In genomic region chr4:1768367-1769034, GRCh38 we compare ENCODE assay signal across 12 cellular contexts. TPM values are rescaled to one million over a fixed set of nuclear protein-coding genes. Genes with fewer than 3 reads are reported as not detected.
A peak's percentile ranks its signal among the peaks of the same experiment; 100 is the strongest.
DNase-seq lines count a peak whose midpoint lies in the region; ATAC-seq and TF ChIP-seq lines count a peak whose summit lies in the region.
"Had no signal": no experiment of that assay in that cellular context is flagged by ENCODE, and none has a peak within 500 bp of the region (broad histone marks: within the 10 kb centered on the region; RNA-seq: fewer than 3 reads in every experiment).

No MANE protein-coding gene starts in this region.

- no peaks in the 10 kb centered on the region for H3K9me3 Mint-ChIP-seq in CD4-positive, alpha-beta T cell
- H3K9me3 Mint-ChIP-seq in chondrocyte (ENCODE audit: low read depth) (no peaks in the 10 kb centered on the region), HFFc6 (no peaks in the 10 kb centered on the region)
- H3K9me3 Mint-ChIP-seq in natural killer cell treated with Interleukin-12 subunit alpha and Interleukin-12 subunit beta and Interleukin-15 and Interleukin-18, amount 100 ng/mL, for 72 hours = no peaks in the 10 kb centered on the region

- H3K36me3 ChIP-seq in HUES6 (ENCODE audit: control insufficient read depth, insufficient read depth, low read length) = no peaks in the 10 kb centered on the region
- H3K36me3 ChIP-seq: esophagus muscularis mucosa, tibial artery had no signal

- POLR2A ChIA-PET in CD4-positive, alpha-beta T cell (lab: Charles Lee) = no interaction called here

- H3K4me3 ChIP-seq in HUES6 (ENCODE audit: low read depth, low read length) = peak overlapping the region; percentile 44
- peak overlapping the region in 2 of 59 donors; percentile 10 to 56 for H3K4me3 ChIP-seq in dorsolateral prefrontal cortex

- CTCF ChIA-PET in CD4-positive, alpha-beta T cell (lab: Charles Lee) = interaction anchor here (1.0 to 1.2 kb wide), 2 partner anchors 13 to 139 kb away, joined by 3 to 4 read pairs; no protein-coding TSS in a partner anchor

- no peak for TF ChIP-seq CTCF in CD4-positive, alpha-beta T cell (IDR thresholded peaks at IDR 0.05)
- TF ChIP-seq CTCF in chondrocyte (IDR thresholded peaks at IDR 0.05) (no peak), dorsolateral prefrontal cortex (IDR thresholded peaks at IDR 0.05 in 54 of 56, conservative IDR thresholded peaks at IDR 0.05 in 2 of 56; ENCODE audit: low read depth in 1 of 56, partially characterized antibody in 56 of 56) (no peak), HFFc6 (IDR thresholded peaks at IDR 0.05) (no peak)

- H3K4me1 Mint-ChIP-seq in CD4-positive, alpha-beta T cell (ENCODE audit: low read depth) = no peaks in the 10 kb centered on the region
- H3K4me1 Mint-ChIP-seq in chondrocyte (ENCODE audit: low read depth) (no peaks in the 10 kb centered on the region), HFFc6 (ENCODE audit: low read depth) (no peaks in the 10 kb centered on the region)
- peaks cover 0 to 2% of the 10 kb centered on the region in 2 donors for H3K4me1 Mint-ChIP-seq in natural killer cell treated with Interleukin-12 subunit alpha and Interleukin-12 subunit beta and Interleukin-15 and Interleukin-18, amount 100 ng/mL, for 72 hours (ENCODE audit: low read depth in 2 of 2)

- intact Hi-C loops in CD4-positive, alpha-beta T cell (cut with DNase I, micrococcal nuclease) = no loop called here
- intact Hi-C loops in dorsolateral prefrontal cortex (cut with DNase I) (no loop called here), Right ventricle myocardium superior (cut with DNase I) (no loop called here)

- ATAC-seq in CD4-positive, alpha-beta T cell (ENCODE audit: poor library complexity) = no peak
- no peak for ATAC-seq in natural killer cell treated with Interleukin-12 subunit alpha and Interleukin-12 subunit beta and Interleukin-15 and Interleukin-18, amount 100 ng/mL, for 72 hours
- ATAC-seq in GM21390 (IDR thresholded peaks at IDR 0.05; ENCODE audit: unreplicated experiment) (no peak), Right ventricle myocardium superior (ENCODE audit: poor library complexity) (no peak)

- peak overlapping the region; percentile 85 for H3K4me3 Mint-ChIP-seq in CD4-positive, alpha-beta T cell
- H3K4me3 Mint-ChIP-seq in chondrocyte (ENCODE audit: unreplicated experiment) = peak overlapping the region; percentile 54
- H3K4me3 Mint-ChIP-seq in natural killer cell treated with Interleukin-12 subunit alpha and Interleukin-12 subunit beta and Interleukin-15 and Interleukin-18, amount 100 ng/mL, for 72 hours = peak overlapping the region; percentile 27
- H3K4me3 Mint-ChIP-seq in HFFc6 = no peak overlapping the region; the same call in 1 of the 2 replicates

- H3K27me3 Mint-ChIP-seq in CD4-positive, alpha-beta T cell = peaks cover 28% of the 10 kb centered on the region
- H3K27me3 Mint-ChIP-seq in chondrocyte (ENCODE audit: low read depth) = no peaks in the 10 kb centered on the region
- H3K27me3 Mint-ChIP-seq in natural killer cell treated with Interleukin-12 subunit alpha and Interleukin-12 subunit beta and Interleukin-15 and Interleukin-18, amount 100 ng/mL, for 72 hours = peaks cover 5 to 10% of the 10 kb centered on the region in 2 donors
- no peaks in the 10 kb centered on the region; the same call in 1 of the 2 replicates for H3K27me3 Mint-ChIP-seq in HFFc6 (ENCODE audit: insufficient read depth)

- H3K27ac ChIP-seq in CD4-positive, alpha-beta T cell (ENCODE audit: low read depth, low read length) = no peak overlapping the region
- H3K27ac ChIP-seq in HUES6 (ENCODE audit: low read depth, low read length) (no peak overlapping the region), dorsolateral prefrontal cortex (no peak overlapping the region)
- H3K27ac ChIP-seq: esophagus muscularis mucosa, tibial artery had no signal

- peaks cover 57% of the 10 kb centered on the region for H3K4me1 ChIP-seq in HUES6 (ENCODE audit: control insufficient read depth, insufficient read depth, low read length)

- DNase-seq in CD4-positive, alpha-beta T cell = no peak
- DNase-seq in chondrocyte (ENCODE audit: low spot score) (no peak), dorsolateral prefrontal cortex (no peak), Right ventricle myocardium superior (no peak), HFFc6 (no peak)
- DNase-seq in natural killer cell treated with Interleukin-12 subunit alpha and Interleukin-12 subunit beta and Interleukin-15 and Interleukin-18, amount 100 ng/mL, for 72 hours (ENCODE audit: low spot score) = no peak
- DNase-seq: NCI-H1105, NCI-H524 treated with DMSO at 0.1 percent for 48 hours, tibial artery had no signal

- no peaks in the 10 kb centered on the region for H3K9me3 ChIP-seq in CD4-positive, alpha-beta T cell (ENCODE audit: control insufficient read depth, low read length)
- no peaks in the 10 kb centered on the region for H3K9me3 ChIP-seq in HUES6 (ENCODE audit: control insufficient read depth, insufficient read depth, low read depth, low read length)
- H3K9me3 ChIP-seq: esophagus muscularis mucosa, tibial artery had no signal

- H3K27ac Mint-ChIP-seq in CD4-positive, alpha-beta T cell = no peak overlapping the region
- H3K27ac Mint-ChIP-seq in chondrocyte (ENCODE audit: unreplicated experiment) = no peak overlapping the region
- H3K27ac Mint-ChIP-seq in natural killer cell treated with Interleukin-12 subunit alpha and Interleukin-12 subunit beta and Interleukin-15 and Interleukin-18, amount 100 ng/mL, for 72 hours = no peak overlapping the region
- H3K27ac Mint-ChIP-seq in HFFc6 = no peak overlapping the region

- no peaks in the 10 kb centered on the region for H3K36me3 Mint-ChIP-seq in CD4-positive, alpha-beta T cell (ENCODE audit: low read depth)
- H3K36me3 Mint-ChIP-seq in chondrocyte (ENCODE audit: low read depth) (no peaks in the 10 kb centered on the region), HFFc6 (ENCODE audit: low read depth) (no peaks in the 10 kb centered on the region)
- H3K36me3 Mint-ChIP-seq in natural killer cell treated with Interleukin-12 subunit alpha and Interleukin-12 subunit beta and Interleukin-15 and Interleukin-18, amount 100 ng/mL, for 72 hours = no peaks in the 10 kb centered on the region

- no peak overlapping the region for H3K9ac ChIP-seq in HUES6 (ENCODE audit: low read length)

- peaks cover 38% of the 10 kb centered on the region for H3K27me3 ChIP-seq in CD4-positive, alpha-beta T cell (ENCODE audit: control insufficient read depth, insufficient read depth, low read length)
- H3K27me3 ChIP-seq in HUES6 (ENCODE audit: control insufficient read depth, insufficient read depth, low read length) (peaks cover 13% of the 10 kb centered on the region; the same call in 1 of the 2 replicates), dorsolateral prefrontal cortex (peaks cover 0 to 66% (median 18%) of the 10 kb centered on the region in 45 donors)

RNA-seq across cellular contexts. Expression of gene FGFR3, which starts 24.6 kb away (rescaled TPM):
- total RNA-seq in CD4-positive, alpha-beta T cell = under 1 TPM in 1 of 2 experiments, not detected in 1; 0.33 TPM
- total RNA-seq in chondrocyte = 1.3 to 4.3 TPM (median 3.4 TPM) in 3 replicates
- total RNA-seq in natural killer cell treated with Interleukin-12 subunit alpha and Interleukin-12 subunit beta and Interleukin-15 and Interleukin-18, amount 100 ng/mL, for 72 hours = not detected
- total RNA-seq in dorsolateral prefrontal cortex = 100 to 1,000 TPM in 64 of 120 experiments, 10 to 100 TPM in 56; 36.8 to 327 (median 103) TPM
- total RNA-seq in Right ventricle myocardium superior = 2.9 TPM
- total RNA-seq in HFFc6 (2021; fragmentation: NEBNext Ultra II Directional; extraction: Animal tissue kit (Norgen Biotek cat#: 25700)) = 1 to 10 TPM in 1 of 6 experiments, under 1 TPM in 5; 0.59 to 1.6 (median 0.75) TPM

RNA-seq across cellular contexts. Expression of gene TACC3, which starts 47.2 kb away (rescaled TPM):
- 100 to 1,000 TPM; 123 TPM for total RNA-seq in CD4-positive, alpha-beta T cell
- total RNA-seq in chondrocyte (15.9 to 20.9 TPM (median 19.3 TPM) in 3 replicates), dorsolateral prefrontal cortex (10 to 100 TPM in 16 of 120 experiments, 1 to 10 TPM in 104; 2.6 to 15.4 (median 6.8) TPM), Right ventricle myocardium superior (7.0 TPM)
- 100 to 1,000 TPM in 1 of 2 donors, 10 to 100 TPM in 1; 97.2 to 212 TPM for total RNA-seq in natural killer cell treated with Interleukin-12 subunit alpha and Interleukin-12 subunit beta and Interleukin-15 and Interleukin-18, amount 100 ng/mL, for 72 hours
- total RNA-seq in HFFc6 (2021; fragmentation: NEBNext Ultra II Directional; extraction: Animal tissue kit (Norgen Biotek cat#: 25700)) = 10 to 100 TPM; 44.2 to 95.3 (median 93.3) TPM

RNA-seq across cellular contexts. Expression of gene TMEM129, which starts 47.4 kb away (rescaled TPM):
- 10 to 100 TPM; 17.2 to 17.6 TPM for total RNA-seq in CD4-positive, alpha-beta T cell
- total RNA-seq in chondrocyte = 37.0 to 56.2 TPM (median 43.0 TPM) in 3 replicates
- 10 to 100 TPM; 19.6 to 21.2 TPM for total RNA-seq in natural killer cell treated with Interleukin-12 subunit alpha and Interleukin-12 subunit beta and Interleukin-15 and Interleukin-18, amount 100 ng/mL, for 72 hours
- total RNA-seq in dorsolateral prefrontal cortex = 10 to 100 TPM; 22.2 to 81.4 (median 37.9) TPM
- 28.6 TPM for total RNA-seq in Right ventricle myocardium superior
- 10 to 100 TPM; 24.6 to 36.7 (median 27.7) TPM for total RNA-seq in HFFc6 (2021; fragmentation: NEBNext Ultra II Directional; extraction: Animal tissue kit (Norgen Biotek cat#: 25700))

RNA-seq across cellular contexts. Expression of gene SLBP, which starts 56.4 kb away (rescaled TPM):
- total RNA-seq in CD4-positive, alpha-beta T cell = 10 to 100 TPM; 45.8 to 47.6 TPM
- total RNA-seq in chondrocyte (47.0 to 48.7 TPM (median 47.5 TPM) in 3 replicates), dorsolateral prefrontal cortex (10 to 100 TPM; 23.0 to 54.6 (median 39.9) TPM), Right ventricle myocardium superior (12.6 TPM)
- total RNA-seq in natural killer cell treated with Interleukin-12 subunit alpha and Interleukin-12 subunit beta and Interleukin-15 and Interleukin-18, amount 100 ng/mL, for 72 hours = 100 to 1,000 TPM in 1 of 2 donors, 10 to 100 TPM in 1; 83.0 to 129 TPM
- 10 to 100 TPM; 44.7 to 61.9 (median 58.4) TPM for total RNA-seq in HFFc6 (2021; fragmentation: NEBNext Ultra II Directional; extraction: Animal tissue kit (Norgen Biotek cat#: 25700))
